25 cellular contexts compared by ENCODE assay signal in the genomic region with DNA sequence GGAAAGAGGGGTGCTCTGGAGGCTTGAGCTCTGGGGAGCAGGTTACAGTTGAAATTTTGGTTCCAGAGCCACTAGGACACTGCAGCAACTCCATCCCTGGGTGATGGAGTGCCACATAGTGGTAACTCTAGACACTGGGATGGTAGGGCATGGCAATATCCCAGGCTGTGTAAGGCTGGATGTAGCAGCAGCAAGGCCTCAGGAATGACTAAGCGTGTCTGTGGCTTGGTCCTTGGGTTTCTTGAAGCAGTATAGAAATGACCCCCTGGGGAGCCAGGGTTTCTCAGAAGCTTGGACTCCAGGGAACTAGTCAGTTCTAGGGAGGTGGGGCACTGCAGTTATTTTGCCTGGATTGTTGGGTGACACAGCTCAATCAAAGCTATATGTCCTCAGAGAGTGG. TPM values are rescaled to one million over a fixed set of nuclear protein-coding genes. Genes with fewer than 3 reads are reported as not detected.
"Had no signal": no experiment of that assay in that cellular context is flagged by ENCODE, and none has a peak within 500 bp of the region (broad histone marks: within the 10 kb centered on the region; RNA-seq: fewer than 3 reads in every experiment).

No MANE protein-coding gene starts in this region.

- H3K9me3 Mint-ChIP-seq: activated T-cell treated with anti-CD3 and anti-CD28 coated beads, Interleukin-2, amount 50 U/mL, for 4 hours; type B pancreatic cell had no signal

- DNase-seq: activated CD4-positive, alpha-beta T cell treated with anti-CD3 and anti-CD28 coated beads, Interleukin-2, amount 50 U/mL, for 1 hour; activated CD4-positive, CD25-positive, alpha-beta regulatory T cell treated with anti-CD3 and anti-CD28 coated beads, Interleukin-2, amount 50 U/mL, for 72 hours; activated CD8-positive, alpha-beta memory T cell treated with anti-CD3 and anti-CD28 coated beads, Interleukin-2, amount 50 U/mL, for 4 hours; activated naive CD4-positive, alpha-beta T cell treated with anti-CD3 and anti-CD28 coated beads for 36 hours; activated T-cell treated with anti-CD3 and anti-CD28 coated beads, Interleukin-2, amount 50 U/mL, for 4 hours; body of pancreas; caudate nucleus; foreskin melanocyte; hypothalamus; left ventricle myocardium inferior; stimulated activated CD4-positive, alpha-beta T cell treated with anti-CD3 and anti-CD28 coated beads, Interleukin-2, amount 100 ng/mL, for 24 hours; stomach; T-helper 1 cell; T-helper 9 cell; testis had no signal

- H3K36me3 ChIP-seq: left ventricle myocardium inferior, prostate gland, right atrium auricular region, stomach had no signal

- H3K4me3 Mint-ChIP-seq: activated naive CD4-positive, alpha-beta T cell treated with anti-CD3 and anti-CD28 coated beads for 36 hours; activated T-cell treated with anti-CD3 and anti-CD28 coated beads, Interleukin-2, amount 50 U/mL, for 4 hours; type B pancreatic cell had no signal

- H3K36me3 Mint-ChIP-seq: type B pancreatic cell had no signal

- H3K4me3 ChIP-seq: body of pancreas, left ventricle myocardium inferior, prostate gland, right atrium auricular region, stomach, testis had no signal

- H3K27me3 ChIP-seq: body of pancreas, right atrium auricular region, stomach, testis had no signal

- H3K27ac Mint-ChIP-seq: activated naive CD4-positive, alpha-beta T cell treated with anti-CD3 and anti-CD28 coated beads for 36 hours; type B pancreatic cell had no signal

- H3K27ac ChIP-seq: body of pancreas, left ventricle myocardium inferior, prostate gland, right atrium auricular region, stomach, testis, VCaP had no signal

- H3K9me3 ChIP-seq: body of pancreas, prostate gland, right atrium auricular region, testis had no signal

- ATAC-seq: activated T-cell treated with anti-CD3 and anti-CD28 coated beads, Interleukin-2, amount 50 U/mL, for 4 hours; body of pancreas had no signal

- H3K27me3 Mint-ChIP-seq: type B pancreatic cell had no signal

- H3K4me1 ChIP-seq: body of pancreas, left ventricle myocardium inferior, prostate gland, right atrium auricular region, stomach, testis had no signal

RNA-seq across cellular contexts. Expression of gene MS4A4A, which starts 8.1 kb away (rescaled TPM):
- total RNA-seq: activated naive CD4-positive, alpha-beta T cell treated with anti-CD3 and anti-CD28 coated beads for 36 hours; activated T-cell treated with anti-CD3 and anti-CD28 coated beads, Interleukin-2, amount 50 U/mL, for 4 hours; epithelial cell of proximal tubule; fibroblast of lung; myocyte had no signal
- polyA plus RNA-seq: fibroblast of lung, keratinocyte, neural cell had no signal

RNA-seq across cellular contexts. Expression of gene MS4A6E, which starts 38.5 kb away (rescaled TPM):
- total RNA-seq: activated naive CD4-positive, alpha-beta T cell treated with anti-CD3 and anti-CD28 coated beads for 36 hours; activated T-cell treated with anti-CD3 and anti-CD28 coated beads, Interleukin-2, amount 50 U/mL, for 4 hours; body of pancreas; epithelial cell of proximal tubule; fibroblast of lung; left ventricle myocardium inferior; myocyte; right atrium auricular region; skeletal muscle tissue; stomach had no signal
- polyA plus RNA-seq: fibroblast of lung, keratinocyte, neural cell, stomach had no signal

RNA-seq across cellular contexts. Expression of gene MS4A4E, which starts 45.6 kb away (rescaled TPM):
- total RNA-seq: activated naive CD4-positive, alpha-beta T cell treated with anti-CD3 and anti-CD28 coated beads for 36 hours; activated T-cell treated with anti-CD3 and anti-CD28 coated beads, Interleukin-2, amount 50 U/mL, for 4 hours; body of pancreas; epithelial cell of proximal tubule; fibroblast of lung; myocyte; skeletal muscle tissue had no signal
- polyA plus RNA-seq: fibroblast of lung, keratinocyte, neural cell had no signal
